Comparison of ENCODE assay signal across 10 cellular contexts in the genomic region with DNA sequence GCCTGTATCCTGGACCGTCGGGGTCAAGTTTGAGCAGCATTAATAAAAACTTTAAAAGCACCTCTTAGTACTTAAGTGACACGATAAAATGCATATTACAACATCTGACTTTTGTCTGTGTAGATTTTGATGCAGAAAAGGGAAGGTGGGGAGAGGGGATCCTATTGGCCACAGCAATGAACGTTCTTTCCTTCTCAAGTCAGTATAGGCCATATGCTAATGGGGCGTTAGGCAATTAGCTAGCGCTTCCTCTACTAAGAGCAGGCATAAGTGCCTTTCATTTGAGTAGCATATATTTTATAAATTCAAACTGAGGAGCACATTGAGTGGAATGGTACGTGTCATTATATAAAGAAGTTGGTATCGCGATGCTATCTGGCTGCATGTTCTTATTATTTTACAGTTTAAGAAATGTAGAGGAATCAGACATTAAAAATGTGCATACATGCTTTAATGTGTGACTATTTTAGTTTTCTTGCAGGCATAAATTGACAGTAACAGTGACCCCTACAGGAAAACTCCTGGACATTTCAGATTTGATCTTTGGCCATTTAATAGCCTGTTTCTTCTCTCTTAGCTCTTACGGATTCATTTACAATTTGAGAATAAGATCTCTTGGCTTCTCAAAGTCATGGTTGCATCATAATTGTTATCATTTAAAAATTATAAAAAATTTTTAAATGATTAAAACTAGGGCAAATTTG. TPM values are rescaled to one million over a fixed set of nuclear protein-coding genes. Genes with fewer than 3 reads are reported as not detected.
DNase-seq lines count a peak whose midpoint lies in the region; ATAC-seq and TF ChIP-seq lines count a peak whose summit lies in the region.
"Had no signal": no experiment of that assay in that cellular context is flagged by ENCODE, and none has a peak within 500 bp of the region (broad histone marks: within the 10 kb centered on the region; RNA-seq: fewer than 3 reads in every experiment).

No MANE protein-coding gene starts in this region.

- intact Hi-C loops in Panc1 (cut with micrococcal nuclease; ENCODE audit: unreplicated experiment), result no loop called here

- no peaks in the 10 kb centered on the region for H3K27me3 ChIP-seq in Panc1 (ENCODE audit: control insufficient read depth, insufficient read depth, low read length)
- H3K27me3 ChIP-seq: BLaER1 treated with 17β-estradiol and CSF1 and Interleukin-3, amounts not matched to agents 10 nM and 100 nM had no signal

- H3K9me3 ChIP-seq in Panc1 (ENCODE audit: control insufficient read depth, insufficient read depth, low read depth, low read length), result no peaks in the 10 kb centered on the region

- in situ Hi-C loops in Panc1 (cut with HindIII; ENCODE audit: low pct_unique_long_range_greater_than_20kb, low sequenced_read_pairs), result no loop called here

- ATAC-seq in Panc1, result no peak; the same call in 1 of the 2 replicates
- ATAC-seq in HG02610 (IDR thresholded peaks at IDR 0.05; ENCODE audit: unreplicated experiment), result no peak

- peak overlapping the region; percentile 29 to 54; a peak in 3 of 4 replicates for H3K4me3 ChIP-seq in Panc1 (ENCODE audit: low read depth in 2 of 2, low read length in 2 of 2)
- H3K4me3 ChIP-seq: BLaER1 treated with 17β-estradiol and CSF1 and Interleukin-3, amounts not matched to agents 10 nM and 100 nM had no signal

- no peaks in the 10 kb centered on the region for H3K4me1 ChIP-seq in Panc1 (ENCODE audit: control insufficient read depth, insufficient read depth, low read length)
- H3K4me1 ChIP-seq: BLaER1 treated with 17β-estradiol and CSF1 and Interleukin-3, amounts not matched to agents 10 nM and 100 nM had no signal

- peak in 2 of 3 experiments; percentile 14 to 35 for DNase-seq in NCI-H1417 (lab: John Stamatoyannopoulos, UW)
- DNase-seq in NCI-H1417 treated with DMSO at 0.1 percent for 48 hours (lab: John Stamatoyannopoulos, UW), result no peak
- no peak for DNase-seq in Panc1 (ENCODE audit: low read depth, low spot score)
- peak; percentile 27 for DNase-seq in foreskin melanocyte
- DNase-seq in renal cortical epithelial cell (ENCODE audit: low read depth), result peak; percentile 36
- no peak for DNase-seq in glomerular visceral epithelial cell (ENCODE audit: extremely low spot score)
- DNase-seq in T-helper 9 cell, result no peak

- POLR2A ChIA-PET in Panc1 (lab: Charles Lee), result no interaction called here

- CTCF ChIA-PET in Panc1 (lab: Charles Lee), result no interaction called here

- peak; percentile 34; the same call in 1 of the 2 replicates for TF ChIP-seq CTCF in Panc1 (IDR thresholded peaks at IDR 0.05)

- H3K36me3 ChIP-seq in Panc1 (ENCODE audit: control insufficient read depth, insufficient read depth, low read length), result no peaks in the 10 kb centered on the region
- H3K36me3 ChIP-seq: BLaER1 treated with 17β-estradiol and CSF1 and Interleukin-3, amounts not matched to agents 10 nM and 100 nM had no signal

- no TSS peak for BruUV-seq in Panc1 (replicated peaks; lab: Mats Ljungman, UMichigan)

- no peak overlapping the region for H3K27ac ChIP-seq in Panc1 (ENCODE audit: low read length)
- H3K27ac ChIP-seq: BLaER1 treated with 17β-estradiol and CSF1 and Interleukin-3, amounts not matched to agents 10 nM and 100 nM had no signal

RNA-seq across cellular contexts. Expression of gene GNA14, which starts 1.1 kb away (rescaled TPM):
- 0.15 TPM for total RNA-seq in Panc1 (2021; ENCODE audit: unreplicated experiment)
- polyA plus RNA-seq in Panc1 (2012; ENCODE audit: insufficient read length), result 0.29 TPM
- 0.10 and 0.17 TPM in 2 replicates for total RNA-seq in renal cortical epithelial cell
- total RNA-seq: T-helper 1 cell treated with Interleukin-12 subunit alpha and Interleukin-12 subunit beta and Interleukin-4 antibody, amounts not matched to agents 30 ng/mL and 1 ng/mL, for 36 hours had no signal

Comparison
In these comparisons a context has a peak if more than half of its experiments do, and no peak if none do; other contexts are left out.
1. DNase-seq: peak in NCI-H1417 (2 of 3), foreskin melanocyte (single experiment) and renal cortical epithelial cell (single experiment); none in NCI-H1417 treated with DMSO at 0.1 percent for 48 hours (single experiment), Panc1 (single experiment), glomerular visceral epithelial cell (single experiment) and T-helper 9 cell (single experiment).